In the genomic region with DNA sequence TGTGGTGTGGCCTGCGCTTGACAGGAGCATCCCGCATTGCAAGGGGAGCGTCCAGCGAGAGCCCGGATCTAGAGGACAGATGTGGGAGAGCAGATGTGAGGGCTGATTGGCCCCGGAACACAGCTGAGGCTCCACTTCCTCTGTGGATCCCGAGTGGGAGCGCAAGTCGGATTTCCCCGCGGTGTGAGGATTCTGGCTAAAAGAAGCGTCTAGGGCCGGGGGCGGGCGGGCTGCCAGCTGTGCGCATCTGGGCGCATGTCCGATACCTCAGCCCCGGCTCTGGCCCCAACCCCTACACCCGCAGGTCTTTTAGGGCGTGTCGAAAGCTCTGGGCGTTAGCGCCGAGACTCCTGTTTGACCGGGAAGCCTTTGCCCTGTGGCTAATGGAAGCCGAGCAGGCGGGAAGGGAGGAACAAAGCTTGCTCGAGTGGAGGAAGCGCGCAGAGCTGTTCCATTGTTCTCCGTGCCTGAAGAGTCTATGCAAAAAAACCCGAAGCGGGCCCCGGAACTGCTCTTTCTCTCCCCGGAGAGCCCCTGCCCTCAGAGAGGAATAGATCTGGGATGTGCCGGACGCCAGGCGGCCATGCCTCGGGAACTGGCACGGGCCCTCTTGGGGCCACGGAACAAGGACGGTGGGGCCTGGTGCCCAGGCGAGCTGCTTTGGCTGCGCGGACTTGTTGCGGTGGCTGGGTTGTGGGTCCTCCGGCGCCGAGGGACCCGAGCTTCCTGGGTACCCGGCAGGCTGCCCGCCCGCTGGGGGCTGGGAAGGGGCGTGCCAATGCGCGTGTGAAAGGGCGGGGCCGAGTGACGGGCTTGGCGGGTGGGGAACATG, we compare ENCODE assay signal across 1 cellular context.
TF ChIP-seq lines count a peak whose summit lies in the region.

No MANE protein-coding gene starts in this region.

TF ChIP-seq in K562, 482 proteins besides CTCF, POLR2A, EP300 and RAD21 (continued from another document and continues in another):
- TF ChIP-seq CREB3 (tag; conservative IDR thresholded peaks at IDR 0.05; ENCODE audit: low read depth) (no peak), ZNF655 (CRISPR knock-in tag; IDR thresholded peaks at IDR 0.05) (no peak), NCOA1 (IDR thresholded peaks at IDR 0.05; ENCODE audit: low read depth) (no peak), SIX5 (IDR thresholded peaks at IDR 0.05; ENCODE audit: borderline replicate concordance in 1 of 2, insufficient read depth in 1 of 2, low read depth in 1 of 2, low read length in 2 of 2) (no peak), MTA1 (IDR thresholded peaks at IDR 0.05; ENCODE audit: borderline replicate concordance) (0 out of 2 replicates have a peak, but pooled peaks have one; percentile 23), MBD2 (IDR thresholded peaks at IDR 0.05; ENCODE audit: borderline replicate concordance, low read depth) (no peak), NR2C2 (CRISPR knock-in tag; IDR thresholded peaks at IDR 0.05) (no peak), NR2C2 (tag; IDR thresholded peaks at IDR 0.05) (peak; percentile 52; the same call in 1 of the 2 replicates), MAZ (CRISPR knock-in tag; conservative IDR thresholded peaks at IDR 0.05 in 1 of 2, IDR thresholded peaks at IDR 0.05 in 1 of 2) (0 out of 4 replicates have a peak, but pooled peaks of 1 of the 2 experiments have one; percentile 24), ZNF511 (CRISPR knock-in tag; IDR thresholded peaks at IDR 0.05) (peak; percentile 84), PRDM10 (IDR thresholded peaks at IDR 0.05; ENCODE audit: partially characterized antibody) (no peak), FOSL1 (tag; conservative IDR thresholded peaks at IDR 0.05) (no peak), U2AF1 (optimal IDR thresholded peaks at IDR 0.05; ENCODE audit: low read depth, low read length) (no peak), IRF1 (CRISPR knock-in tag; IDR thresholded peaks at IDR 0.05; ENCODE audit: borderline replicate concordance) (0 out of 2 replicates have a peak, but pooled peaks have one; percentile 39), TFAM (CRISPR knock-in tag; conservative IDR thresholded peaks at IDR 0.05) (no peak), CBFA2T3 (IDR thresholded peaks at IDR 0.05) (peak; percentile 15; the same call in 1 of the 2 replicates), CTBP1 (IDR thresholded peaks at IDR 0.05; ENCODE audit: borderline replicate concordance) (peak; percentile 13; the same call in 1 of the 2 replicates), JUNB (CRISPR knock-in tag; conservative IDR thresholded peaks at IDR 0.05) (no peak), GABPB1 (CRISPR knock-in tag; IDR thresholded peaks at IDR 0.05) (no peak; the same call in 1 of the 2 replicates), CBFA2T2 (conservative IDR thresholded peaks at IDR 0.05) (no peak), HNRNPUL1 (IDR thresholded peaks at IDR 0.05; ENCODE audit: low read length) (no peak), SP2 (IDR thresholded peaks at IDR 0.05; ENCODE audit: extremely low read depth, low read depth, low read length, poor library complexity, severe bottlenecking) (no peak), ZNF239 (CRISPR knock-in tag; IDR thresholded peaks at IDR 0.05) (no peak), ZNF143 (CRISPR knock-in tag; IDR thresholded peaks at IDR 0.05) (0 out of 2 replicates have a peak, but pooled peaks have one; percentile 10), FIP1L1 (IDR thresholded peaks at IDR 0.05; ENCODE audit: low read depth, low read length, poor library complexity, severe bottlenecking) (peak; percentile 17), SMAD4 (CRISPR knock-in tag; conservative IDR thresholded peaks at IDR 0.05) (no peak; the same call in 1 of the 2 replicates), IRF2 (CRISPR knock-in tag; IDR thresholded peaks at IDR 0.05) (no peak), ZNF121 (CRISPR knock-in tag; conservative IDR thresholded peaks at IDR 0.05) (no peak), TEAD1 (CRISPR knock-in tag; IDR thresholded peaks at IDR 0.05) (peak in 1 of 2 experiments; percentile 76; a peak in 2 of 4 replicates), GATA2 (CRISPR knock-in tag; IDR thresholded peaks at IDR 0.05) (no peak; the same call in 1 of the 2 replicates), RFX1 (IDR thresholded peaks at IDR 0.05) (no peak), ZNF274 (IDR thresholded peaks at IDR 0.05; ENCODE audit: borderline replicate concordance, low read depth, low read length) (no peak), ZNF384 (IDR thresholded peaks at IDR 0.05; ENCODE audit: low read depth, low read length) (no peak), ILK (tag; IDR thresholded peaks at IDR 0.05; ENCODE audit: borderline replicate concordance, low read depth) (no peak)
- TF ChIP-seq, protein P1, sequence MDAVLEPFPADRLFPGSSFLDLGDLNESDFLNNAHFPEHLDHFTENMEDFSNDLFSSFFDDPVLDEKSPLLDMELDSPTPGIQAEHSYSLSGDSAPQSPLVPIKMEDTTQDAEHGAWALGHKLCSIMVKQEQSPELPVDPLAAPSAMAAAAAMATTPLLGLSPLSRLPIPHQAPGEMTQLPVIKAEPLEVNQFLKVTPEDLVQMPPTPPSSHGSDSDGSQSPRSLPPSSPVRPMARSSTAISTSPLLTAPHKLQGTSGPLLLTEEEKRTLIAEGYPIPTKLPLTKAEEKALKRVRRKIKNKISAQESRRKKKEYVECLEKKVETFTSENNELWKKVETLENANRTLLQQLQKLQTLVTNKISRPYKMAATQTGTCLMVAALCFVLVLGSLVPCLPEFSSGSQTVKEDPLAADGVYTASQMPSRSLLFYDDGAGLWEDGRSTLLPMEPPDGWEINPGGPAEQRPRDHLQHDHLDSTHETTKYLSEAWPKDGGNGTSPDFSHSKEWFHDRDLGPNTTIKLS (IDR thresholded peaks at IDR 0.05; ENCODE audit: borderline replicate concordance, low read depth): no peak
- TF ChIP-seq, protein P2, sequence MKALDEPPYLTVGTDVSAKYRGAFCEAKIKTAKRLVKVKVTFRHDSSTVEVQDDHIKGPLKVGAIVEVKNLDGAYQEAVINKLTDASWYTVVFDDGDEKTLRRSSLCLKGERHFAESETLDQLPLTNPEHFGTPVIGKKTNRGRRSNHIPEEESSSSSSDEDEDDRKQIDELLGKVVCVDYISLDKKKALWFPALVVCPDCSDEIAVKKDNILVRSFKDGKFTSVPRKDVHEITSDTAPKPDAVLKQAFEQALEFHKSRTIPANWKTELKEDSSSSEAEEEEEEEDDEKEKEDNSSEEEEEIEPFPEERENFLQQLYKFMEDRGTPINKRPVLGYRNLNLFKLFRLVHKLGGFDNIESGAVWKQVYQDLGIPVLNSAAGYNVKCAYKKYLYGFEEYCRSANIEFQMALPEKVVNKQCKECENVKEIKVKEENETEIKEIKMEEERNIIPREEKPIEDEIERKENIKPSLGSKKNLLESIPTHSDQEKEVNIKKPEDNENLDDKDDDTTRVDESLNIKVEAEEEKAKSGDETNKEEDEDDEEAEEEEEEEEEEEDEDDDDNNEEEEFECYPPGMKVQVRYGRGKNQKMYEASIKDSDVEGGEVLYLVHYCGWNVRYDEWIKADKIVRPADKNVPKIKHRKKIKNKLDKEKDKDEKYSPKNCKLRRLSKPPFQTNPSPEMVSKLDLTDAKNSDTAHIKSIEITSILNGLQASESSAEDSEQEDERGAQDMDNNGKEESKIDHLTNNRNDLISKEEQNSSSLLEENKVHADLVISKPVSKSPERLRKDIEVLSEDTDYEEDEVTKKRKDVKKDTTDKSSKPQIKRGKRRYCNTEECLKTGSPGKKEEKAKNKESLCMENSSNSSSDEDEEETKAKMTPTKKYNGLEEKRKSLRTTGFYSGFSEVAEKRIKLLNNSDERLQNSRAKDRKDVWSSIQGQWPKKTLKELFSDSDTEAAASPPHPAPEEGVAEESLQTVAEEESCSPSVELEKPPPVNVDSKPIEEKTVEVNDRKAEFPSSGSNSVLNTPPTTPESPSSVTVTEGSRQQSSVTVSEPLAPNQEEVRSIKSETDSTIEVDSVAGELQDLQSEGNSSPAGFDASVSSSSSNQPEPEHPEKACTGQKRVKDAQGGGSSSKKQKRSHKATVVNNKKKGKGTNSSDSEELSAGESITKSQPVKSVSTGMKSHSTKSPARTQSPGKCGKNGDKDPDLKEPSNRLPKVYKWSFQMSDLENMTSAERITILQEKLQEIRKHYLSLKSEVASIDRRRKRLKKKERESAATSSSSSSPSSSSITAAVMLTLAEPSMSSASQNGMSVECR (CRISPR knock-in tag; IDR thresholded peaks at IDR 0.05): 0 out of 2 replicates have a peak, but pooled peaks have one; percentile 26
- TF ChIP-seq, protein P3, sequence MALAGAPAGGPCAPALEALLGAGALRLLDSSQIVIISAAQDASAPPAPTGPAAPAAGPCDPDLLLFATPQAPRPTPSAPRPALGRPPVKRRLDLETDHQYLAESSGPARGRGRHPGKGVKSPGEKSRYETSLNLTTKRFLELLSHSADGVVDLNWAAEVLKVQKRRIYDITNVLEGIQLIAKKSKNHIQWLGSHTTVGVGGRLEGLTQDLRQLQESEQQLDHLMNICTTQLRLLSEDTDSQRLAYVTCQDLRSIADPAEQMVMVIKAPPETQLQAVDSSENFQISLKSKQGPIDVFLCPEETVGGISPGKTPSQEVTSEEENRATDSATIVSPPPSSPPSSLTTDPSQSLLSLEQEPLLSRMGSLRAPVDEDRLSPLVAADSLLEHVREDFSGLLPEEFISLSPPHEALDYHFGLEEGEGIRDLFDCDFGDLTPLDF (CRISPR knock-in tag; IDR thresholded peaks at IDR 0.05): no peak
- TF ChIP-seq, protein P4, sequence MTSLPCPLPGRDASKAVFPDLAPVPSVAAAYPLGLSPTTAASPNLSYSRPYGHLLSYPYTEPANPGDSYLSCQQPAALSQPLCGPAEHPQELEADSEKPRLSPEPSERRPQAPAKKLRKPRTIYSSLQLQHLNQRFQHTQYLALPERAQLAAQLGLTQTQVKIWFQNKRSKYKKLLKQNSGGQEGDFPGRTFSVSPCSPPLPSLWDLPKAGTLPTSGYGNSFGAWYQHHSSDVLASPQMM (CRISPR knock-in tag; IDR thresholded peaks at IDR 0.05): no peak
- TF ChIP-seq, protein P5, sequence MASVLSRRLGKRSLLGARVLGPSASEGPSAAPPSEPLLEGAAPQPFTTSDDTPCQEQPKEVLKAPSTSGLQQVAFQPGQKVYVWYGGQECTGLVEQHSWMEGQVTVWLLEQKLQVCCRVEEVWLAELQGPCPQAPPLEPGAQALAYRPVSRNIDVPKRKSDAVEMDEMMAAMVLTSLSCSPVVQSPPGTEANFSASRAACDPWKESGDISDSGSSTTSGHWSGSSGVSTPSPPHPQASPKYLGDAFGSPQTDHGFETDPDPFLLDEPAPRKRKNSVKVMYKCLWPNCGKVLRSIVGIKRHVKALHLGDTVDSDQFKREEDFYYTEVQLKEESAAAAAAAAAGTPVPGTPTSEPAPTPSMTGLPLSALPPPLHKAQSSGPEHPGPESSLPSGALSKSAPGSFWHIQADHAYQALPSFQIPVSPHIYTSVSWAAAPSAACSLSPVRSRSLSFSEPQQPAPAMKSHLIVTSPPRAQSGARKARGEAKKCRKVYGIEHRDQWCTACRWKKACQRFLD (CRISPR knock-in tag; IDR thresholded peaks at IDR 0.05): 0 out of 2 replicates have a peak, but pooled peaks have one; percentile 55
- TF ChIP-seq, protein P6, sequence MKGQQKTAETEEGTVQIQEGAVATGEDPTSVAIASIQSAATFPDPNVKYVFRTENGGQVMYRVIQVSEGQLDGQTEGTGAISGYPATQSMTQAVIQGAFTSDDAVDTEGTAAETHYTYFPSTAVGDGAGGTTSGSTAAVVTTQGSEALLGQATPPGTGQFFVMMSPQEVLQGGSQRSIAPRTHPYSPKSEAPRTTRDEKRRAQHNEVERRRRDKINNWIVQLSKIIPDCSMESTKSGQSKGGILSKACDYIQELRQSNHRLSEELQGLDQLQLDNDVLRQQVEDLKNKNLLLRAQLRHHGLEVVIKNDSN (CRISPR knock-in tag; IDR thresholded peaks at IDR 0.05): no peak
